In genomic region chr20:36761125-36761524, GRCh38 we compare ENCODE assay signal across 1 cellular context.
TF ChIP-seq lines count a peak whose summit lies in the region.

No MANE protein-coding gene starts in this region.

TF ChIP-seq in HepG2, 621 proteins besides CTCF, POLR2A, EP300 and RAD21:
- TF ChIP-seq NFE2L2 (IDR thresholded peaks at IDR 0.05; ENCODE audit: low read length) = peak; percentile 96
- no peak for TF ChIP-seq ZNF513 (CRISPR knock-in tag; conservative IDR thresholded peaks at IDR 0.05)
- 0 out of 2 replicates have a peak, but pooled peaks have one; percentile 1 for TF ChIP-seq ZFX (CRISPR knock-in tag; IDR thresholded peaks at IDR 0.05; ENCODE audit: low read depth)
- peak; percentile 94 to 96 for TF ChIP-seq MAFK (conservative IDR thresholded peaks at IDR 0.05 in 1 of 2, IDR thresholded peaks at IDR 0.05 in 1 of 2; ENCODE audit: low read length in 2 of 2)
- TF ChIP-seq MAFF (IDR thresholded peaks at IDR 0.05; ENCODE audit: low read depth, low read length) = peak; percentile 88
- no peak for TF ChIP-seq ZNF709 (CRISPR knock-in tag; IDR thresholded peaks at IDR 0.05)
- TF ChIP-seq KLF6 (CRISPR knock-in tag; IDR thresholded peaks at IDR 0.05) = 0 out of 2 replicates have a peak, but pooled peaks have one; percentile 4
- no peak for TF ChIP-seq ARNT2 (CRISPR knock-in tag; IDR thresholded peaks at IDR 0.05; ENCODE audit: low read depth)
TF ChIP-seq in HepG2: peak in this region for 5.
